27 cellular contexts compared by ENCODE assay signal in genomic region chr2:150882751-150883520, GRCh38.
"Had no signal": no experiment of that assay in that cellular context is flagged by ENCODE, and none has a peak within 500 bp of the region (broad histone marks: within the 10 kb centered on the region; RNA-seq: fewer than 3 reads in every experiment).

No MANE protein-coding gene starts in this region.

- H3K27me3 Mint-ChIP-seq: activated CD4-positive, alpha-beta memory T cell treated with anti-CD3 and anti-CD28 coated beads, Interleukin-2, amount 10 ng/mL, durations not matched to agents 7 days and 5 days; T-helper 17 cell had no signal

- DNase-seq: activated CD4-positive, alpha-beta memory T cell treated with anti-CD3 and anti-CD28 coated beads, Interleukin-2, amount 10 ng/mL, durations not matched to agents 7 days and 5 days; activated CD4-positive, alpha-beta T cell treated with anti-CD3 and anti-CD28 coated beads, Interleukin-2, amount 50 U/mL, for 1 hour; activated CD4-positive, CD25-positive, alpha-beta regulatory T cell; activated gamma-delta T cell; activated naive CD4-positive, alpha-beta T cell treated with anti-CD3 and anti-CD28 coated beads for 36 hours; activated T-cell treated with anti-CD3 and anti-CD28 coated beads for 4 hours; activated T-cell treated with anti-CD3 and anti-CD28 coated beads, Interleukin-2, amount 50 U/mL, for 48 hours; anterior cingulate cortex; Kasumi-1; KBM-7; MV-4-11; NCI-H1092 treated with DMSO at 0.1 percent for 48 hours; NCI-H1417 treated with DMSO at 0.1 percent for 48 hours; NCI-H1694; NCI-H2029; NCI-H2107; NCI-H2171 treated with DMSO at 0.1 percent for 48 hours; NCI-H345; NCI-H510A; NCI-H526 treated with DMSO at 0.1 percent for 48 hours; NK-92 treated with Interleukin-12 subunit alpha and Interleukin-12 subunit beta, amount 100 ng/mL, for 24 hours; SHP77 treated with DMSO at 0.1 percent for 48 hours; T-helper 17 cell; T-helper 9 cell had no signal

- H3K36me3 ChIP-seq: breast epithelium had no signal

- H3K4me3 ChIP-seq: breast epithelium had no signal

- H3K9me3 Mint-ChIP-seq: activated naive CD4-positive, alpha-beta T cell treated with anti-CD3 and anti-CD28 coated beads for 36 hours; activated T-helper 17 cell treated with anti-CD3 and anti-CD28 coated beads, Interleukin-2, amount 50 U/mL, for 72 hours had no signal

- ATAC-seq: activated T-helper 17 cell treated with anti-CD3 and anti-CD28 coated beads, Interleukin-2, amount 50 U/mL, for 72 hours; T-helper 17 cell had no signal

- H3K27me3 ChIP-seq: breast epithelium had no signal

- H3K4me1 ChIP-seq: breast epithelium had no signal

- H3K9me3 ChIP-seq: breast epithelium had no signal

- H3K4me1 Mint-ChIP-seq: activated CD4-positive, alpha-beta memory T cell treated with anti-CD3 and anti-CD28 coated beads, Interleukin-2, amount 10 ng/mL, durations not matched to agents 7 days and 5 days; activated T-helper 17 cell treated with anti-CD3 and anti-CD28 coated beads, Interleukin-2, amount 50 U/mL, for 72 hours; T-helper 17 cell had no signal

- H3K36me3 Mint-ChIP-seq: activated naive CD8-positive, alpha-beta T cell had no signal

- H3K27ac Mint-ChIP-seq: activated CD4-positive, alpha-beta memory T cell treated with anti-CD3 and anti-CD28 coated beads, Interleukin-2, amount 10 ng/mL, durations not matched to agents 7 days and 5 days; activated naive CD4-positive, alpha-beta T cell treated with anti-CD3 and anti-CD28 coated beads for 36 hours; activated naive CD8-positive, alpha-beta T cell; activated T-helper 17 cell treated with anti-CD3 and anti-CD28 coated beads, Interleukin-2, amount 50 U/mL, for 72 hours; T-helper 17 cell had no signal

- H3K4me3 Mint-ChIP-seq: activated CD4-positive, alpha-beta memory T cell treated with anti-CD3 and anti-CD28 coated beads, Interleukin-2, amount 10 ng/mL, durations not matched to agents 7 days and 5 days; activated naive CD4-positive, alpha-beta T cell treated with anti-CD3 and anti-CD28 coated beads for 36 hours; activated naive CD8-positive, alpha-beta T cell; activated T-helper 17 cell treated with anti-CD3 and anti-CD28 coated beads, Interleukin-2, amount 50 U/mL, for 72 hours; T-helper 17 cell had no signal
